In the genomic region with DNA sequence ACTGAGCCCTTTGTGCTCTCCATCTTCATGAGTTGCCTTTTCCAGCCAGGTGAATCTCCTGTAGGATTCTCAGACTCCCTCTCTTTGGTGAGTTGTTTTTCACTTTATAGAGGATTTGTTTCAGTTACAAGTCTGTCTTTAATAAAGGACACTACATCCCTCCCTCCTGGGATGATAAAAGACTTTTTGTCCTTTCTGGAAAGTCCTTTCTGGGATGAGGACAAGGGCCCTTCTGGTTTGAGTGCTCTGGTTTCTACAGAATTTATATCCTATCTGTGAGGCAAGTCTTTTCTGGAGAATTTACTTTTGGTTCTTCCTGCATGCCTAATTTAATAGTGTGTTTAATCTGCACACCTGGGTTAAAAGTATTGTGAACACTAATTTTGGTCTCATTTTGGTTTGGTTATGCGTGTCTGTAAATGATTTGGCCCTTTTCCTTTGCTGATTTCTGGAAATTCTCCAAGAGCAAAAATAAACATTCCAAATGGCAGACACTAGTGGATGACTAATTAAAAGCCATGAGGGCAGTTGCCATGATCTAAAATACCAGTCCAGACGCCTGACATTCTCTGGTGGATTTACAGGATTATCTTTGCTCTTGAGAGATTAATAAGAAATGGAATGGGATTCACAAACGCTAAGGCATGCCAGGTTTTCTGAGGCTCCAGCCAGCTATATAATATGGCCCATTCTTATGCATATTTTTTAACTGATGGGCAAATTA, we compare ENCODE assay signal across 8 cellular contexts. TPM values are rescaled to one million over a fixed set of nuclear protein-coding genes. Genes with fewer than 3 reads are reported as not detected.
A peak's percentile ranks its signal among the peaks of the same experiment; 100 is the strongest.
DNase-seq lines count a peak whose midpoint lies in the region; ATAC-seq and TF ChIP-seq lines count a peak whose summit lies in the region.

No MANE protein-coding gene starts in this region.

- no peak for TF ChIP-seq CTCF in HFF-Myc (IDR thresholded peaks at IDR 0.05; ENCODE audit: low read depth, low read length, missing control alignments)

- ATAC-seq in HG02884 (IDR thresholded peaks at IDR 0.05; ENCODE audit: unreplicated experiment) (no peak), HG02852 (IDR thresholded peaks at IDR 0.05; ENCODE audit: unreplicated experiment) (no peak)

- no peak overlapping the region for H3K4me3 ChIP-seq in HFF-Myc (replicated peaks; ENCODE audit: low read depth, low read length)

- DNase-seq in HFF-Myc (ENCODE audit: extremely low read depth, low read depth) (peak; percentile 59), RPMI7951 (ENCODE audit: low read depth) (peak; percentile 90), foreskin melanocyte (peak; percentile 55), stromal cell of bone marrow (ENCODE audit: low read depth) (peak; percentile 57), Kasumi-1 (lab: John Stamatoyannopoulos, UW) (no peak), NAMALWA (ENCODE audit: low spot score) (no peak)

RNA-seq across cellular contexts. Expression of a gene that starts 44.8 kb away (rescaled TPM):
- total RNA-seq in RPMI7951 (2014; rRNA removed; shearing (Covaris generic)): 0.49 TPM in 1 of 2 replicates, not detected in the other

Comparison
In these comparisons a context has a peak if more than half of its experiments do, and no peak if none do; other contexts are left out.
1. DNase-seq: peak in HFF-Myc (single experiment), RPMI7951 (single experiment), foreskin melanocyte (single experiment) and stromal cell of bone marrow (single experiment); none in Kasumi-1 (0 of 2) and NAMALWA (single experiment).